Comparison of ENCODE assay signal across 21 cellular contexts in genomic region chr7:117664047-117664446, GRCh38.
"Had no signal": no experiment of that assay in that cellular context is flagged by ENCODE, and none has a peak within 500 bp of the region (broad histone marks: within the 10 kb centered on the region; RNA-seq: fewer than 3 reads in every experiment).

No MANE protein-coding gene starts in this region.

- H3K36me3 ChIP-seq: left ventricle myocardium inferior, neural progenitor cell, neutrophil, ovary, right atrium auricular region, spleen, suprapubic skin, tibial nerve, upper lobe of left lung, vagina had no signal

- DNase-seq: islet precursor cell; left ventricle myocardium inferior; mesendoderm; naive B cell; natural killer cell; nephron progenitor cell; ovary; spleen; stimulated activated CD4-positive, alpha-beta T cell treated with anti-CD3 and anti-CD28 coated beads, Interleukin-4, amount 100 ng/mL, for 24 hours; stimulated activated naive CD4-positive, alpha-beta T cell; upper lobe of left lung had no signal

- H2AFZ ChIP-seq: neural progenitor cell had no signal

- ATAC-seq: natural killer cell; sciatic nerve; stimulated activated effector memory CD8-positive, alpha-beta T cell treated with anti-CD3 and anti-CD28 coated beads, Interleukin-12 subunit alpha, Interleukin-12 subunit beta, amount 100 ng/mL, for 72 hours had no signal

- H3K4me3 ChIP-seq: left ventricle myocardium inferior, lung, neural progenitor cell, ovary, right atrium auricular region, skin epidermis, spleen, suprapubic skin, tibial nerve, upper lobe of left lung, vagina had no signal

- H3K9me3 ChIP-seq: left ventricle myocardium inferior, neutrophil, ovary, right atrium auricular region, spleen, suprapubic skin, tibial nerve, upper lobe of left lung, vagina had no signal

- H3K4me2 ChIP-seq: neural progenitor cell had no signal

- H3K27me3 ChIP-seq: neural progenitor cell, neutrophil, ovary, right atrium auricular region, spleen, suprapubic skin, tibial nerve, upper lobe of left lung, vagina had no signal

- H3K9ac ChIP-seq: neural progenitor cell had no signal

- H3K27ac ChIP-seq: left ventricle myocardium inferior, neural progenitor cell, neutrophil, ovary, right atrium auricular region, skin epidermis, spleen, suprapubic skin, tibial nerve, upper lobe of left lung, vagina had no signal

- H3K4me1 ChIP-seq: left ventricle myocardium inferior, neural progenitor cell, right atrium auricular region, spleen, suprapubic skin, tibial nerve, vagina had no signal
